In the genomic region with DNA sequence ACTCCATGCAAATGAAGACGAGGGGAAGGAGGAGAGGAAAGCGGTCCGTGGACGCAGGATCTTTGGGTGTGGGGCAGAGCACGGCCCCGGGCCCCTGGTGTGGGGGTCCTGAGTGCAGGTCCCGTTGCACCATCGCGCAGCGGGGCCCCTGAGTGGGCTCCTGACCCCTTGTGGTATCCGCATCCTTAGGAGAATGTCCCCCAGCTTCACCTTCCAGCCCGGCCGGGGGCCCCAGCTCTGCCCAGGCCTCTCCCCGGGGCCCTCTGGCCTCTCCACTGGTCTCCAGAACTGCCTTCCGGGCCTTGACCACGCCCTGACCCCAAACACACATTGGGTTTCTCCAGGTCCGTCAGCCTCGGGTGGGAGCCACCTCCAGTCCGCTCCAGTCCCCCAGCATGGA, we compare ENCODE assay signal across 25 cellular contexts.
"Had no signal": no experiment of that assay in that cellular context is flagged by ENCODE, and none has a peak within 500 bp of the region (broad histone marks: within the 10 kb centered on the region; RNA-seq: fewer than 3 reads in every experiment).

No MANE protein-coding gene starts in this region.

- H3K27me3 Mint-ChIP-seq: stimulated activated memory B cell treated with anti-CD40 and anti-IgM and Interleukin-4, amounts not matched to agents 10 μg/mL and 1 μg/mL and 100 μg/mL, for 72 hours; type B pancreatic cell had no signal

- H3K4me1 Mint-ChIP-seq: natural killer cell; nephron; stimulated activated memory B cell treated with anti-CD40 and anti-IgM and Interleukin-4, amounts not matched to agents 10 μg/mL and 1 μg/mL and 100 μg/mL, for 72 hours; stimulated activated naive CD8-positive, alpha-beta T cell treated with anti-CD3 and anti-CD28 coated beads, Interleukin-15, amount 100 ng/mL, for 72 hours had no signal

- DNase-seq: naive thymus-derived CD4-positive, alpha-beta T cell; natural killer cell; nucleus accumbens; ovary; psoas muscle; right cardiac atrium; right lobe of liver; spleen; stimulated activated CD4-positive, alpha-beta T cell treated with anti-CD3 and anti-CD28 coated beads, Interleukin-12 subunit alpha, Interleukin-12 subunit beta, amount 100 ng/mL, for 4 hours; stimulated activated CD4-positive, alpha-beta T cell treated with anti-CD3 and anti-CD28 coated beads, Interleukin-1b, Interleukin-23, amount 100 ng/mL, for 48 hours; stimulated activated CD4-positive, alpha-beta T cell treated with anti-CD3 and anti-CD28 coated beads, Interleukin-4, amount 100 ng/mL, for 1 hour; stimulated activated CD4-positive, alpha-beta T cell treated with anti-CD3 and anti-CD28 coated beads, Interleukin-4, amount 100 ng/mL, for 4 hours; stimulated activated CD8-positive, alpha-beta memory T cell treated with anti-CD3 and anti-CD28 coated beads, Interleukin-4, amount 100 ng/mL, for 48 hours; stimulated activated naive CD4-positive, alpha-beta T cell; stimulated activated naive CD8-positive, alpha-beta T cell treated with anti-CD3 and anti-CD28 coated beads, Interleukin-15, amount 100 ng/mL, for 72 hours; stimulated activated naive CD8-positive, alpha-beta T cell treated with anti-CD3 and anti-CD28 coated beads, Interleukin-15, Interleukin-2, amounts not matched to agents 100 U/mL and 50 U/mL, for 24 hours; substantia nigra; testis; tibial artery; transverse colon had no signal

- H3K4me3 Mint-ChIP-seq: naive thymus-derived CD4-positive, alpha-beta T cell; natural killer cell; nephron; neural progenitor cell; stimulated activated memory B cell treated with anti-CD40 and anti-IgM and Interleukin-4, amounts not matched to agents 10 μg/mL and 1 μg/mL and 100 μg/mL, for 72 hours; stimulated activated naive CD8-positive, alpha-beta T cell treated with anti-CD3 and anti-CD28 coated beads, Interleukin-15, amount 100 ng/mL, for 72 hours; type B pancreatic cell had no signal

- H3K36me3 Mint-ChIP-seq: naive thymus-derived CD4-positive, alpha-beta T cell; natural killer cell; neural progenitor cell; stimulated activated memory B cell treated with anti-CD40 and anti-IgM and Interleukin-4, amounts not matched to agents 10 μg/mL and 1 μg/mL and 100 μg/mL, for 72 hours had no signal

- H3K9me3 Mint-ChIP-seq: neural progenitor cell, type B pancreatic cell had no signal

- ATAC-seq: psoas muscle; stimulated activated memory B cell treated with anti-CD40 and anti-IgM and Interleukin-4, amounts not matched to agents 10 μg/mL and 1 μg/mL and 100 μg/mL, for 72 hours; stimulated activated naive CD8-positive, alpha-beta T cell treated with anti-CD3 and anti-CD28 coated beads, Interleukin-15, amount 100 ng/mL, for 72 hours; stimulated activated naive CD8-positive, alpha-beta T cell treated with anti-CD3 and anti-CD28 coated beads, Interleukin-15, Interleukin-2, amounts not matched to agents 100 U/mL and 50 U/mL, for 24 hours had no signal

- H3K27ac Mint-ChIP-seq: naive thymus-derived CD4-positive, alpha-beta T cell; natural killer cell; nephron; progenitor cell of endocrine pancreas; stimulated activated memory B cell treated with anti-CD40 and anti-IgM and Interleukin-4, amounts not matched to agents 10 μg/mL and 1 μg/mL and 100 μg/mL, for 72 hours; stimulated activated naive CD8-positive, alpha-beta T cell treated with anti-CD3 and anti-CD28 coated beads, Interleukin-15, amount 100 ng/mL, for 72 hours; type B pancreatic cell had no signal
